In the genomic region with DNA sequence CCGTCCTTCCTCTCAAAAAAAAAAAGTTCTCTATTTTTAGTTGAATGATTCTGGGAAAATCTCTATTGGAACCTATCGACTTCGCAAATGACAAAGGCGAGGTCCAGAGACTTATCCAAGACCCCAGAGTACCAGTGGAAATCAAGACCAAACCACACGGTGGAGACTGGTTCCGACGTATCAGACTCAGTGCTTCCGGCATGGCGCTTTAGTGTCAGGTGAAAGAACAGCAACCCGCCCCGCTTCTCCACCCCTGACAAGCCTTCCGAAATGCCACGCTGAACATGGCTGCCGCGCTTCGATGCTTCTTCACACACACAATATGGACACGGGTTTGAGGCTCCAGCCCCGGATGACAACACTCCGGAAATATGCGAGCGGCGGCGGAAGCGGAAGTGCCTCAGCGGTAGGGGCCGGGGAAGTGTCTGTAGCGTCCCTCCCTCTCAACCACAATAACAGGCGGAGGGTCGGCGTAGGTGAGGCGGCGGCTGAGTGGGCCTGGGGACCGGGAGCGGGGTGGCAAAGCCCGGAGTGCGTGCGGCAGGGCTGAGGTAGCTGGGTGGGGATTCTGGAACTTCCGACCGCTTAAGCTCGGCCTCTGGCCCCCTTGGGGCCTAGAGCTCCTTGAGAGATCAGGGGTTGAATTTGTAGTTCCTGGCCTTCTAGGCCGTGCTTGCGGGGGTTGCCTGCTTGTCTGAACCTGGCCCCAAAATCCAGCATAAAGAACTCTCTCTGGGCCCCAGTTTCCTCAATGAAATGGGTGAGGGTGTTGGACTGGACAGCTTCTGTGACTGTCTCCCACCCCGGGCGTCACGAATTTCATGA, we compare ENCODE assay signal across 8 cellular contexts. TPM values are rescaled to one million over a fixed set of nuclear protein-coding genes. Genes with fewer than 3 reads are reported as not detected.
DNase-seq lines count a peak whose midpoint lies in the region; ATAC-seq, FAIRE-seq and TF ChIP-seq lines count a peak whose summit lies in the region.

A gene with protein sequence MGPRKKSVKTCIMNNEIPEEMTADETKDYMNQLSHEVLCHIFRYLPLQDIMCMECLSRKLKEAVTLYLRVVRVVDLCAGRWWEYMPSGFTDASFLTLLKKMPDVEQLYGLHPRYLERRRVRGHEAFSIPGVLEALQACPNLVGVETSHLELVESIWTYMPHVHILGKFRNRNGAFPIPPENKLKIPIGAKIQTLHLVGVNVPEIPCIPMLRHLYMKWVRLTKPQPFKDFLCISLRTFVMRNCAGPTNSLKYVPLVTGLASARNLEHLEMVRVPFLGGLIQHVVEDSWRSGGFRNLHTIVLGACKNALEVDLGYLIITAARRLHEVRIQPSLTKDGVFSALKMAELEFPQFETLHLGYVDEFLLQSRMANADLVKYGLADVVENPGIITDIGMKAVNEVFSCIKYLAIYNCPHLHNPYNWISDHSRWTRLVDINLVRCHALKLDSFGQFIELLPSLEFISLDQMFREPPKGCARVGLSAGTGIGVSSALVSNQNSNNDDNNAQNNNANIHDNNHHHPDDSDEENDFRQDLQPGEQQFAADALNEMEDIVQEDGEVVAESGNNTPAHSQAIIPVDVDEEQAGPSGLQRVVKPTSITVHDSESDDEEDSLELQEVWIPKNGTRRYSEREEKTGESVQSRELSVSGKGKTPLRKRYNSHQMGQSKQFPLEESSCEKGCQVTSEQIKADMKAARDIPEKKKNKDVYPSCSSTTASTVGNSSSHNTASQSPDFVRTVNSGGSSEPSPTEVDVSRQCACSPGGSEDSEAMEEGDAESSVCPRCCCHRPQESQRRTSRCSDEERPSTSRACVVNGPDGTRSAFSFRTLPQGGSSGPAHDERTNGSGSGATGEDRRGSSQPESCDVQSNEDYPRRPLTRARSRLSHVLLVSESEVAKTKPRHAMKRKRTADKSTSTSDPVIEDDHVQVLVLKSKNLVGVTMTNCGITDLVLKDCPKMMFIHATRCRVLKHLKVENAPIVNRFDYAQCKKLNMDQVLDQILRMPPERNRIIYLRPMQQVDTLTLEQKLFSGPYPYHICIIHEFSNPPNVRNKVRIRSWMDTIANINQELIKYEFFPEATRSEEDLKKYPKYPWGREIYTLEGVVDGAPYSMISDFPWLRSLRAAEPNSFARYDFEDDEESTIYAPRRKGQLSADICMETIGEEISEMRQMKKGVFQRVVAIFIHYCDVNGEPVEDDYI (plus strand): TSS at position 395 of the 825 bp plus-strand sequence. CDS start 10,819 bp downstream, outside the sequence.

- peaks cover 39% of the 10 kb centered on the region for H4K20me1 ChIP-seq in Loucy (ENCODE audit: insufficient read depth, low read length, poor library complexity, severe bottlenecking)

- peak within 1 kb of the TSS; percentile 100 for H3K4me3 ChIP-seq in Loucy (ENCODE audit: low read length, poor library complexity, severe bottlenecking)

- H3K27me3 Mint-ChIP-seq in natural killer cell (ENCODE audit: low read depth in 2 of 2), result peaks cover 0 to 3% of the 10 kb centered on the region in 2 donors

- peaks cover 4% of the 10 kb centered on the region; the same call in 1 of the 2 replicates for H3K4me1 ChIP-seq in ES-I3 (ENCODE audit: insufficient read depth, low read length)
- H3K4me1 ChIP-seq in Loucy (ENCODE audit: insufficient read depth, low read length, poor library complexity, severe bottlenecking), result peaks cover 51% of the 10 kb centered on the region

- H3K36me3 ChIP-seq in ES-I3 (ENCODE audit: insufficient read depth, low read length), result no peaks in the 10 kb centered on the region
- no peaks in the 10 kb centered on the region for H3K36me3 ChIP-seq in Loucy (ENCODE audit: insufficient read depth, low read length)

- TF ChIP-seq CTCF in Loucy (conservative IDR thresholded peaks at IDR 0.05; ENCODE audit: low read length) (peak; percentile 16; the same call in 1 of the 2 replicates), natural killer cell (IDR thresholded peaks at IDR 0.05) (no peak)

- H3K4me3 Mint-ChIP-seq in natural killer cell, result peak within 1 kb of the TSS; percentile 90

- ATAC-seq in natural killer cell, result peak; percentile 91 to 97 (median 92)

- intact Hi-C loops in natural killer cell (cut with micrococcal nuclease), result loop anchor here (5.0 kb wide), 1 partner anchor 964 kb away; a partner anchor contains a TSS

- H3K9me3 ChIP-seq in ES-I3 (ENCODE audit: control insufficient read depth, insufficient read depth, low read length) (no peaks in the 10 kb centered on the region; the same call in 1 of the 2 replicates), Loucy (ENCODE audit: insufficient read depth, low read depth, low read length) (peaks cover 1% of the 10 kb centered on the region; the same call in 1 of the 2 replicates)

- H3K9ac ChIP-seq in ES-I3 (ENCODE audit: low read depth, low read length) (peak within 1 kb of the TSS; percentile 90), Loucy (ENCODE audit: low read depth, low read length, poor library complexity, severe bottlenecking) (peak within 1 kb of the TSS; percentile 98)

- no peaks in the 10 kb centered on the region for H3K36me3 Mint-ChIP-seq in natural killer cell

- no peaks in the 10 kb centered on the region for H3K9me2 ChIP-seq in Loucy (replicated peaks; ENCODE audit: low read depth, low read length)

- TF ChIP-seq POLR2A in H54 (IDR thresholded peaks at IDR 0.05; ENCODE audit: low read depth, low read length) (peak; percentile 70; the same call in 1 of the 2 replicates), Raji (IDR thresholded peaks at IDR 0.05; ENCODE audit: insufficient read depth, low read depth, low read length) (peak; percentile 79)

- DNase-seq in H54 (ENCODE audit: insufficient read length, low spot score) (peak; percentile 77), fibroblast of peridontal ligament (ENCODE audit: extremely low read depth) (peak; percentile 96), natural killer cell (peak; percentile 95)
- peak; percentile 96 for DNase-seq in activated T-helper 9 cell treated with anti-CD3 and anti-CD28 coated beads, Interleukin-2, amount 50 U/mL, for 16 hours (ENCODE audit: low read depth)
- DNase-seq in stimulated activated naive CD4-positive, alpha-beta T cell treated with Interleukin-2 at 50 U/mL for 16 hours (lab: John Stamatoyannopoulos, UW), result peak; percentile 98

- H3K9me3 Mint-ChIP-seq in natural killer cell, result no peaks in the 10 kb centered on the region

- H3F3A ChIP-seq in Loucy (ENCODE audit: low read depth), result no peaks in the 10 kb centered on the region

- peaks cover 52% of the 10 kb centered on the region for H3K79me2 ChIP-seq in Loucy (ENCODE audit: insufficient read depth, low read length)

- H3K27ac Mint-ChIP-seq in natural killer cell, result peak within 1 kb of the TSS; percentile 95 to 96

- H3K27me3 ChIP-seq in Loucy (ENCODE audit: insufficient read depth, low read length, poor library complexity, severe bottlenecking), result no peaks in the 10 kb centered on the region

- peak; percentile 92 for FAIRE-seq in H54 (lab: Jason Lieb, UNC)

- peaks cover 42 to 52% of the 10 kb centered on the region in 2 donors for H3K4me1 Mint-ChIP-seq in natural killer cell

- H2AFZ ChIP-seq in Loucy (ENCODE audit: low read length), result peak within 1 kb of the TSS; percentile 99

- peak within 1 kb of the TSS; percentile 99 for H3K4me2 ChIP-seq in Loucy (ENCODE audit: low read depth, low read length, poor library complexity, severe bottlenecking)

RNA-seq across cellular contexts. Expression of the gene that starts here (rescaled TPM):
- 10 to 100 TPM; 55.2 to 76.6 (median 65.1) TPM for total RNA-seq in natural killer cell

Comparison
In these comparisons a context has a peak if more than half of its experiments do, and no peak if none do; other contexts are left out.
1. Peak in every context shown above with its lines: DNase-seq, ATAC-seq and H3K4me3 ChIP-seq.